23 cellular contexts compared by ENCODE assay signal in genomic region chr21:15764878-15765277, GRCh38. TPM values are rescaled to one million over a fixed set of nuclear protein-coding genes. Genes with fewer than 3 reads are reported as not detected.
A peak's percentile ranks its signal among the peaks of the same experiment; 100 is the strongest.
DNase-seq lines count a peak whose midpoint lies in the region; ATAC-seq and TF ChIP-seq lines count a peak whose summit lies in the region.
"Had no signal": no experiment of that assay in that cellular context is flagged by ENCODE, and none has a peak within 500 bp of the region (broad histone marks: within the 10 kb centered on the region; RNA-seq: fewer than 3 reads in every experiment).

No MANE protein-coding gene starts in this region.

- POLR2A ChIA-PET in T-cell (lab: Charles Lee), result interaction anchor here in 1 of 2 donors (0.7 kb wide), 1 partner anchor 36 kb away, joined by 12 read pairs; no protein-coding TSS in a partner anchor

- H3K27me3 Mint-ChIP-seq in chondrocyte (ENCODE audit: low read depth) (no peaks in the 10 kb centered on the region), nephron progenitor cell (ENCODE audit: low read depth, poor library complexity) (peaks cover 4% of the 10 kb centered on the region), T-cell (no peaks in the 10 kb centered on the region)
- H3K27me3 Mint-ChIP-seq: CD4-positive, alpha-beta memory T cell; CD4-positive, CD25-positive, alpha-beta regulatory T cell; CD8-positive, alpha-beta memory T cell had no signal

- H3K4me1 Mint-ChIP-seq in chondrocyte (ENCODE audit: low read depth) (peaks cover 61% of the 10 kb centered on the region), nephron progenitor cell (peaks cover 27% of the 10 kb centered on the region), T-cell (peaks cover 69 to 73% (median 72%) of the 10 kb centered on the region in 3 donors)

- DNase-seq in chondrocyte (ENCODE audit: low spot score), result no peak
- DNase-seq in nephron progenitor cell, result no peak
- DNase-seq in psoas muscle, result no peak
- DNase-seq in left lung, result no peak
- no peak for DNase-seq in T-cell
- DNase-seq: 8988T; ACHN; BE2C; C1 segment of cervical spinal cord; CD4-positive, alpha-beta memory T cell; CD4-positive, CD25-positive, alpha-beta regulatory T cell; CD8-positive, alpha-beta memory T cell; COR-L47; DMS 273 treated with DMSO at 0.1 percent for 48 hours; DMS153; DMS53; DMS79 treated with DMSO at 0.1 percent for 48 hours; GF-D8 had no signal

- H3K36me3 Mint-ChIP-seq in chondrocyte (ENCODE audit: low read depth) (peaks cover 7% of the 10 kb centered on the region), nephron progenitor cell (ENCODE audit: low read depth) (peaks cover 60% of the 10 kb centered on the region), T-cell (peaks cover 53% of the 10 kb centered on the region)

- H3K4me3 ChIP-seq in psoas muscle (peak overlapping the region; percentile 22), skeletal muscle tissue (ENCODE audit: low read length in 3 of 3) (peak overlapping the region in 1 of 3 donors; percentile 4), left lung (no peak overlapping the region)
- H3K4me3 ChIP-seq: BLaER1 had no signal

- CTCF ChIA-PET in T-cell (lab: Charles Lee), result no interaction called here

- TF ChIP-seq CTCF in chondrocyte (IDR thresholded peaks at IDR 0.05) (no peak), nephron progenitor cell (IDR thresholded peaks at IDR 0.05) (no peak), psoas muscle (IDR thresholded peaks at IDR 0.05) (no peak), left lung (IDR thresholded peaks at IDR 0.05) (no peak)

- peak; percentile 52 to 86 (median 80) for ATAC-seq in psoas muscle
- ATAC-seq in left lung, result no peak
- no peak for ATAC-seq in T-cell (replicated peaks in 1 of 4)
- no peak for ATAC-seq in GM18867 (IDR thresholded peaks at IDR 0.05; ENCODE audit: unreplicated experiment)
- ATAC-seq in HG02852 (IDR thresholded peaks at IDR 0.05; ENCODE audit: unreplicated experiment), result no peak

- no peak overlapping the region for H3K9ac ChIP-seq in skeletal muscle tissue (ENCODE audit: low read depth in 1 of 3, low read length in 3 of 3)
- H3K9ac ChIP-seq: BLaER1 had no signal

- intact Hi-C loops in psoas muscle (cut with DNase I) (no loop called here), left lung (cut with DNase I) (no loop called here)

- H3K4me3 Mint-ChIP-seq in chondrocyte (ENCODE audit: unreplicated experiment), result no peak overlapping the region
- H3K4me3 Mint-ChIP-seq in nephron progenitor cell, result no peak overlapping the region
- H3K4me3 Mint-ChIP-seq in T-cell, result no peak overlapping the region
- H3K4me3 Mint-ChIP-seq: CD14-positive monocyte; CD4-positive, alpha-beta memory T cell; CD4-positive, CD25-positive, alpha-beta regulatory T cell; CD8-positive, alpha-beta memory T cell had no signal

- H3K27ac ChIP-seq in psoas muscle, result peak overlapping the region; percentile 72
- H3K27ac ChIP-seq in skeletal muscle tissue (ENCODE audit: low read depth, low read length), result peak overlapping the region; percentile 10
- H3K27ac ChIP-seq in left lung, result no peak overlapping the region
- H3K27ac ChIP-seq: BLaER1 had no signal

- H3K9me3 Mint-ChIP-seq in chondrocyte (ENCODE audit: low read depth) (no peaks in the 10 kb centered on the region), nephron progenitor cell (peaks cover 6% of the 10 kb centered on the region), T-cell (peaks cover 0 to 6% (median 2%) of the 10 kb centered on the region in 3 donors)

- 22 to 37% (median 22%) methylated on average over 3 of the region's 3 CpGs for WGBS in psoas muscle, 3 donors

- H3K27ac Mint-ChIP-seq in chondrocyte (ENCODE audit: unreplicated experiment), result peak overlapping the region; percentile 32
- peak overlapping the region; percentile 70 for H3K27ac Mint-ChIP-seq in nephron progenitor cell
- H3K27ac Mint-ChIP-seq in T-cell, result no peak overlapping the region

- H3K36me3 ChIP-seq in psoas muscle (ENCODE audit: insufficient read depth in 1 of 2, low read depth in 1 of 2) (peaks cover 0 to 5% of the 10 kb centered on the region in 2 donors), skeletal muscle tissue (ENCODE audit: control insufficient read depth in 3 of 3, insufficient read depth in 3 of 3, low read length in 3 of 3) (no peaks in the 10 kb centered on the region), left lung (peaks cover 0 to 8% of the 10 kb centered on the region in 2 donors)
- H3K36me3 ChIP-seq: BE2C had no signal

- no peaks in the 10 kb centered on the region for H3K27me3 ChIP-seq in psoas muscle (ENCODE audit: insufficient read depth in 3 of 3, low read length in 2 of 3)
- H3K27me3 ChIP-seq in skeletal muscle tissue (ENCODE audit: control insufficient read depth in 3 of 3, insufficient read depth in 3 of 3, low read length in 3 of 3), result no peaks in the 10 kb centered on the region
- H3K27me3 ChIP-seq in left lung, result no peaks in the 10 kb centered on the region
- H3K27me3 ChIP-seq: BE2C, BLaER1 had no signal

- H3K9me3 ChIP-seq in psoas muscle (no peaks in the 10 kb centered on the region), skeletal muscle tissue (ENCODE audit: control insufficient read depth in 3 of 3, low read length in 3 of 3) (no peaks in the 10 kb centered on the region), left lung (no peaks in the 10 kb centered on the region)
- H3K9me3 ChIP-seq: BE2C had no signal

- H3K4me1 ChIP-seq in psoas muscle (peaks cover 84% of the 10 kb centered on the region), skeletal muscle tissue (ENCODE audit: control insufficient read depth in 3 of 3, insufficient read depth in 3 of 3, low read length in 3 of 3) (peaks cover 17 to 27% (median 18%) of the 10 kb centered on the region in 3 donors), left lung (peaks cover 0 to 16% of the 10 kb centered on the region in 2 donors)
- H3K4me1 ChIP-seq: BE2C, BLaER1 had no signal

RNA-seq across cellular contexts. Expression of gene USP25, which starts 35.1 kb away (rescaled TPM):
- total RNA-seq in chondrocyte, result 47.2 to 58.9 TPM (median 58.5 TPM) in 3 replicates
- total RNA-seq in psoas muscle, result 100 to 1,000 TPM; 104 to 149 (median 116) TPM
- polyA plus RNA-seq in psoas muscle, result 10 to 100 TPM; 20.0 to 59.3 (median 53.8) TPM
- 62.1 TPM for total RNA-seq in skeletal muscle tissue
- total RNA-seq in left lung, result 10 to 100 TPM; 47.5 to 51.9 TPM
- 10 to 100 TPM; 59.8 to 74.2 (median 61.9) TPM for total RNA-seq in T-cell

Comparison
In these comparisons a context has a peak if more than half of its experiments do, and no peak if none do; other contexts are left out.
1. H3K27ac Mint-ChIP-seq: peak in chondrocyte (single experiment) and nephron progenitor cell (single experiment); none in T-cell (0 of 2).
2. ATAC-seq: peak in psoas muscle (4 of 4); none in left lung (single experiment), T-cell (0 of 4), GM18867 (single experiment) and HG02852 (single experiment).
3. H3K27ac ChIP-seq: peak in psoas muscle (single experiment) and skeletal muscle tissue (single experiment); none in left lung (0 of 2).